Comparison of ENCODE assay signal across 27 cellular contexts in the genomic region with DNA sequence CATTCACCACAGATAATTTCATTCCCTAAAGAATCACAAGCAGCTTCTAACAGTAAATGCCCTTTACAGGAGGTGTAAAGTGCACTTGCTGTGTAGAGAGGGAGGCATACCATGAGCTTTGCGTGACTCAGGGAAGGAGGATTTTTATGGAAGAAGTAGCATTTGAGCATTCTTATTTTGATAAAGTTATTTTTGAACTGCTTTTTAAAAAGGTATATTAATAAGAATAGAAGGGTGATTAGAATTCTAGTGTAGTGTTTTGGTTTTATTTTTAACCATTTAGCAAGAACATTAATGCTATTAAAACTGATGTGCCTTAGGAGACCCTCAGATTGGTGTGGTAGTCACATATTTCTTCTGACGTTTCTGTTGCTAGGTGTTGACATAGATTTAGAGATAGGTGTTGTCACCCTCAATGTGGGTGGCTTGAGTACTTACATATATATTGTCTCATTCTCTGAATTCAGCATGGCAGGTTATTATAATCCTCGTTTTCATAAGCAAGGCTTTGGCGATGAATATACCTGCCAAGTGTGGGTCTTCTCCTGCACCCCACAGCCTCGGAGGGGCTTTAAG. TPM values are rescaled to one million over a fixed set of nuclear protein-coding genes. Genes with fewer than 3 reads are reported as not detected.
A peak's percentile ranks its signal among the peaks of the same experiment; 100 is the strongest.
DNase-seq lines count a peak whose midpoint lies in the region; ATAC-seq and TF ChIP-seq lines count a peak whose summit lies in the region.
"Had no signal": no experiment of that assay in that cellular context is flagged by ENCODE, and none has a peak within 500 bp of the region (broad histone marks: within the 10 kb centered on the region; RNA-seq: fewer than 3 reads in every experiment).

No MANE protein-coding gene starts in this region.

- WGBS in testis, 2 donors: 63 to 66% methylated on average over 5 of the region's 5 CpGs

- TF ChIP-seq CTCF in natural killer cell (IDR thresholded peaks at IDR 0.05) (no peak), testis (IDR thresholded peaks at IDR 0.05) (no peak), progenitor cell of endocrine pancreas (IDR thresholded peaks at IDR 0.05; ENCODE audit: unreplicated experiment) (no peak)

- DNase-seq in natural killer cell: no peak
- no peak for DNase-seq in natural killer cell treated with Interleukin-12 subunit alpha and Interleukin-12 subunit beta and Interleukin-15 and Interleukin-18, amount 100 ng/mL, for 72 hours (ENCODE audit: low spot score)
- DNase-seq in T-helper 17 cell: no peak
- peak; percentile 52 to 57 for DNase-seq in erythroblast (lab: John Stamatoyannopoulos, UW)
- DNase-seq in testis: no peak
- no peak for DNase-seq in progenitor cell of endocrine pancreas (ENCODE audit: low spot score, unreplicated experiment)
- no peak for DNase-seq in AG08395 (ENCODE audit: low spot score)
- DNase-seq in activated CD4-positive, alpha-beta T cell treated with anti-CD3 and anti-CD28 coated beads for 4 hours: no peak
- DNase-seq: activated CD4-positive, alpha-beta T cell treated with anti-CD3 and anti-CD28 coated beads, Interleukin-2, amount 50 U/mL, for 1 hour; activated naive CD8-positive, alpha-beta T cell treated with anti-CD3 and anti-CD28 coated beads, Interleukin-2, amount 50 U/mL, for 24 hours; activated T-cell treated with anti-CD3 and anti-CD28 coated beads, Interleukin-2, amount 50 U/mL, for 48 hours; C1 segment of cervical spinal cord; cerebellar nuclear complex; dorsolateral prefrontal cortex; hypothalamus; KBM-7; left lung; NCI-H1436; NCI-H446; NCI-H82; SK-N-SH; stimulated activated CD4-positive, alpha-beta T cell treated with anti-CD3 and anti-CD28 coated beads, Interleukin-4, amount 100 ng/mL, for 24 hours; stimulated activated naive B cell treated with anti-CD40 and anti-IgM and Interleukin-4, amounts not matched to agents 10 μg/mL and 1 μg/mL and 100 μg/mL, for 72 hours; uterus had no signal

- peaks cover 40 to 42% of the 10 kb centered on the region in 2 donors for H3K4me1 Mint-ChIP-seq in natural killer cell
- H3K4me1 Mint-ChIP-seq in natural killer cell treated with Interleukin-12 subunit alpha and Interleukin-12 subunit beta and Interleukin-15 and Interleukin-18, amount 100 ng/mL, for 72 hours (ENCODE audit: low read depth in 2 of 2): peaks cover 36 to 44% of the 10 kb centered on the region in 2 donors
- peaks cover 35% of the 10 kb centered on the region for H3K4me1 Mint-ChIP-seq in T-helper 17 cell
- peaks cover 13% of the 10 kb centered on the region for H3K4me1 Mint-ChIP-seq in progenitor cell of endocrine pancreas (ENCODE audit: low read depth)

- TF ChIP-seq POLR2A in erythroblast (IDR thresholded peaks at IDR 0.05; ENCODE audit: low read length) (no peak), testis (IDR thresholded peaks at IDR 0.05) (no peak)

- H3K4me3 Mint-ChIP-seq in natural killer cell: no peak overlapping the region
- H3K4me3 Mint-ChIP-seq in natural killer cell treated with Interleukin-12 subunit alpha and Interleukin-12 subunit beta and Interleukin-15 and Interleukin-18, amount 100 ng/mL, for 72 hours: no peak overlapping the region
- H3K4me3 Mint-ChIP-seq in T-helper 17 cell: no peak overlapping the region
- H3K4me3 Mint-ChIP-seq in progenitor cell of endocrine pancreas (ENCODE audit: low read depth): no peak overlapping the region
- H3K4me3 Mint-ChIP-seq: activated naive CD8-positive, alpha-beta T cell treated with anti-CD3 and anti-CD28 coated beads, Interleukin-2, amount 50 U/mL, for 24 hours had no signal

- H3K9me3 ChIP-seq in T-helper 17 cell (ENCODE audit: control insufficient read depth, low read length, poor library complexity, severe bottlenecking): no peaks in the 10 kb centered on the region
- no peaks in the 10 kb centered on the region for H3K9me3 ChIP-seq in testis
- H3K9me3 ChIP-seq: thoracic aorta, uterus had no signal

- H3K9me3 Mint-ChIP-seq in natural killer cell (no peaks in the 10 kb centered on the region), progenitor cell of endocrine pancreas (ENCODE audit: low read depth) (peaks cover 7% of the 10 kb centered on the region)
- H3K9me3 Mint-ChIP-seq in natural killer cell treated with Interleukin-12 subunit alpha and Interleukin-12 subunit beta and Interleukin-15 and Interleukin-18, amount 100 ng/mL, for 72 hours: peaks cover 3% of the 10 kb centered on the region
- H3K9me3 Mint-ChIP-seq: activated naive CD8-positive, alpha-beta T cell treated with anti-CD3 and anti-CD28 coated beads, Interleukin-2, amount 50 U/mL, for 24 hours had no signal

- peak in 1 of 3 donors; percentile 42 for ATAC-seq in natural killer cell
- ATAC-seq in natural killer cell treated with Interleukin-12 subunit alpha and Interleukin-12 subunit beta and Interleukin-15 and Interleukin-18, amount 100 ng/mL, for 72 hours: no peak
- ATAC-seq in T-helper 17 cell: no peak
- ATAC-seq: activated naive CD8-positive, alpha-beta T cell treated with anti-CD3 and anti-CD28 coated beads, Interleukin-2, amount 50 U/mL, for 24 hours; gastroesophageal sphincter; left lung; sciatic nerve had no signal

- H3K27ac ChIP-seq in testis: peak overlapping the region; percentile 52 to 72
- H3K27ac ChIP-seq: dorsolateral prefrontal cortex, gastroesophageal sphincter, left lung, thoracic aorta, uterus had no signal

- peaks cover 38% of the 10 kb centered on the region for H3K4me1 ChIP-seq in testis
- H3K4me1 ChIP-seq: uterus had no signal

- no peak overlapping the region for H3K4me3 ChIP-seq in testis
- H3K4me3 ChIP-seq: dorsolateral prefrontal cortex, gastroesophageal sphincter, left lung, thoracic aorta, uterus had no signal

- H3K36me3 ChIP-seq in testis (ENCODE audit: low read depth, missing control alignments): no peaks in the 10 kb centered on the region
- H3K36me3 ChIP-seq: thoracic aorta, uterus had no signal

- H3K27ac Mint-ChIP-seq in natural killer cell (peak overlapping the region; percentile 45 to 82), T-helper 17 cell (peak overlapping the region; percentile 91), progenitor cell of endocrine pancreas (no peak overlapping the region)
- H3K27ac Mint-ChIP-seq in natural killer cell treated with Interleukin-12 subunit alpha and Interleukin-12 subunit beta and Interleukin-15 and Interleukin-18, amount 100 ng/mL, for 72 hours: no peak overlapping the region

- H3K36me3 Mint-ChIP-seq in natural killer cell (no peaks in the 10 kb centered on the region), T-helper 17 cell (ENCODE audit: low read depth) (peaks cover 2% of the 10 kb centered on the region), progenitor cell of endocrine pancreas (ENCODE audit: insufficient read depth) (peaks cover 26% of the 10 kb centered on the region)
- peaks cover 28% of the 10 kb centered on the region for H3K36me3 Mint-ChIP-seq in natural killer cell treated with Interleukin-12 subunit alpha and Interleukin-12 subunit beta and Interleukin-15 and Interleukin-18, amount 100 ng/mL, for 72 hours

- H3K27me3 Mint-ChIP-seq in natural killer cell (ENCODE audit: low read depth in 2 of 2): no peaks in the 10 kb centered on the region
- no peaks in the 10 kb centered on the region for H3K27me3 Mint-ChIP-seq in natural killer cell treated with Interleukin-12 subunit alpha and Interleukin-12 subunit beta and Interleukin-15 and Interleukin-18, amount 100 ng/mL, for 72 hours
- H3K27me3 Mint-ChIP-seq in T-helper 17 cell: no peaks in the 10 kb centered on the region
- H3K27me3 Mint-ChIP-seq in progenitor cell of endocrine pancreas: no peaks in the 10 kb centered on the region
- H3K27me3 Mint-ChIP-seq: activated naive CD8-positive, alpha-beta T cell treated with anti-CD3 and anti-CD28 coated beads, Interleukin-2, amount 50 U/mL, for 24 hours; stimulated activated naive B cell treated with anti-CD40 and anti-IgM and Interleukin-4, amounts not matched to agents 10 μg/mL and 1 μg/mL and 100 μg/mL, for 72 hours had no signal

- H3K27me3 ChIP-seq in testis: no peaks in the 10 kb centered on the region
- H3K27me3 ChIP-seq: dorsolateral prefrontal cortex, gastroesophageal sphincter, left lung, uterus had no signal

- intact Hi-C loops in natural killer cell (cut with micrococcal nuclease) (no loop called here), testis (cut with DNase I; ENCODE audit: low total_unique reads) (no loop called here)

RNA-seq across cellular contexts. Expression of gene FBH1, which starts 6.8 kb away (rescaled TPM):
- total RNA-seq in natural killer cell: 10 to 100 TPM; 49.3 to 64.9 (median 62.7) TPM
- total RNA-seq in natural killer cell treated with Interleukin-12 subunit alpha and Interleukin-12 subunit beta and Interleukin-15 and Interleukin-18, amount 100 ng/mL, for 72 hours: 10 to 100 TPM; 65.3 to 99.9 TPM
- total RNA-seq in T-helper 17 cell: 10 to 100 TPM; 51.6 to 69.0 TPM
- 100 to 1,000 TPM; 174 to 203 TPM for total RNA-seq in testis
- polyA plus RNA-seq in testis (ENCODE audit: insufficient read depth, low read depth, low replicate concordance): 91.6 TPM
- 85.5 and 87.4 TPM in 2 replicates for total RNA-seq in progenitor cell of endocrine pancreas

RNA-seq across cellular contexts. Expression of gene ANKRD16, which starts 7.2 kb away (rescaled TPM):
- total RNA-seq in natural killer cell (1 to 10 TPM; 2.6 to 3.1 (median 3.0) TPM), T-helper 17 cell (1 to 10 TPM; 3.2 to 4.0 TPM), testis (10 to 100 TPM; 30.3 to 32.1 TPM), progenitor cell of endocrine pancreas (16.8 and 18.0 TPM in 2 replicates)
- 1 to 10 TPM; 4.1 to 7.6 TPM for total RNA-seq in natural killer cell treated with Interleukin-12 subunit alpha and Interleukin-12 subunit beta and Interleukin-15 and Interleukin-18, amount 100 ng/mL, for 72 hours
- polyA plus RNA-seq in testis (ENCODE audit: insufficient read depth, low read depth, low replicate concordance): 14.2 TPM

Comparison
In these comparisons a context has a peak if more than half of its experiments do, and no peak if none do; other contexts are left out.
1. H3K27ac Mint-ChIP-seq: peak in natural killer cell (2 of 2) and T-helper 17 cell (single experiment); none in natural killer cell treated with Interleukin-12 subunit alpha and Interleukin-12 subunit beta and Interleukin-15 and Interleukin-18, amount 100 ng/mL, for 72 hours (0 of 2) and progenitor cell of endocrine pancreas (single experiment).
2. DNase-seq: peak in erythroblast (2 of 2); none in natural killer cell (single experiment), natural killer cell treated with Interleukin-12 subunit alpha and Interleukin-12 subunit beta and Interleukin-15 and Interleukin-18, amount 100 ng/mL, for 72 hours (single experiment), T-helper 17 cell (0 of 3), testis (single experiment), progenitor cell of endocrine pancreas (single experiment), AG08395 (single experiment) and activated CD4-positive, alpha-beta T cell treated with anti-CD3 and anti-CD28 coated beads for 4 hours (0 of 2).